Comparison of ENCODE assay signal across 1 cellular context in genomic region chr11:73950869-73951710, GRCh38.
TF ChIP-seq lines count a peak whose summit lies in the region.

Gene DNAJB13, plus strand, starts transcription at chr11:73951026. Its CDS starts 44 bp downstream, at chr11:73951070.

TF ChIP-seq in HepG2, 621 proteins besides CTCF, POLR2A, EP300 and RAD21 (continued from another document):
- TF ChIP-seq LBX2 (CRISPR knock-in tag; IDR thresholded peaks at IDR 0.05; ENCODE audit: borderline replicate concordance) (no peak), ZNF674 (CRISPR knock-in tag; IDR thresholded peaks at IDR 0.05; ENCODE audit: low read depth) (no peak), YEATS2 (CRISPR knock-in tag; IDR thresholded peaks at IDR 0.05; ENCODE audit: borderline replicate concordance) (no peak), FOSL2 (CRISPR knock-in tag; IDR thresholded peaks at IDR 0.05) (peak; percentile 24; the same call in 1 of the 2 replicates), ZNF20 (CRISPR knock-in tag; IDR thresholded peaks at IDR 0.05) (no peak), ZNF570 (CRISPR knock-in tag; IDR thresholded peaks at IDR 0.05; ENCODE audit: borderline replicate concordance) (no peak), AGO2 (optimal IDR thresholded peaks at IDR 0.05; ENCODE audit: low read depth, low read length) (no peak), ZBTB1 (CRISPR knock-in tag; IDR thresholded peaks at IDR 0.05; ENCODE audit: borderline replicate concordance) (no peak), FOXA1 (IDR thresholded peaks at IDR 0.05) (no peak), FOXA1 (CRISPR knock-in tag; IDR thresholded peaks at IDR 0.05) (no peak), LCORL (IDR thresholded peaks at IDR 0.05) (no peak), LCORL (CRISPR knock-in tag; IDR thresholded peaks at IDR 0.05) (no peak), ZNF782 (CRISPR knock-in tag; IDR thresholded peaks at IDR 0.05; ENCODE audit: borderline replicate concordance) (no peak), TARDBP (CRISPR knock-in tag; IDR thresholded peaks at IDR 0.05) (peak; percentile 51; the same call in 1 of the 2 replicates), ZFP90 (CRISPR knock-in tag; IDR thresholded peaks at IDR 0.05; ENCODE audit: borderline replicate concordance) (no peak), SP1 (IDR thresholded peaks at IDR 0.05) (no peak), SP1 (CRISPR knock-in tag; IDR thresholded peaks at IDR 0.05) (no peak), ZNF619 (CRISPR knock-in tag; IDR thresholded peaks at IDR 0.05) (no peak), ZKSCAN8 (CRISPR knock-in tag; IDR thresholded peaks at IDR 0.05; ENCODE audit: borderline replicate concordance) (0 out of 2 replicates have a peak, but pooled peaks have one; percentile 25), CREB1 (IDR thresholded peaks at IDR 0.05) (no peak), CREB1 (CRISPR knock-in tag; IDR thresholded peaks at IDR 0.05) (0 out of 2 replicates have a peak, but pooled peaks have one; percentile 23), SP4 (CRISPR knock-in tag; IDR thresholded peaks at IDR 0.05) (0 out of 2 replicates have a peak, but pooled peaks have one; percentile 29), MEF2D (CRISPR knock-in tag; IDR thresholded peaks at IDR 0.05) (no peak; the same call in 1 of the 2 replicates), PHF5A (CRISPR knock-in tag; IDR thresholded peaks at IDR 0.05; ENCODE audit: low read depth, unreplicated experiment) (no peak), KDM3A (CRISPR knock-in tag; IDR thresholded peaks at IDR 0.05; ENCODE audit: low read depth) (no peak), ZNF335 (CRISPR knock-in tag; IDR thresholded peaks at IDR 0.05) (no peak), RFXAP (CRISPR knock-in tag; IDR thresholded peaks at IDR 0.05; ENCODE audit: borderline replicate concordance) (no peak), ZNF234 (CRISPR knock-in tag; conservative IDR thresholded peaks at IDR 0.05) (no peak), TAF1 (CRISPR knock-in tag; IDR thresholded peaks at IDR 0.05) (no peak), SKI (IDR thresholded peaks at IDR 0.05; ENCODE audit: partially characterized antibody) (no peak), ZBTB14 (CRISPR knock-in tag; IDR thresholded peaks at IDR 0.05) (no peak), ZSCAN9 (CRISPR knock-in tag; IDR thresholded peaks at IDR 0.05; ENCODE audit: borderline replicate concordance) (no peak), ZNF362 (CRISPR knock-in tag; IDR thresholded peaks at IDR 0.05; ENCODE audit: borderline replicate concordance) (no peak), ZNF44 (CRISPR knock-in tag; IDR thresholded peaks at IDR 0.05) (no peak), ZNF672 (CRISPR knock-in tag; IDR thresholded peaks at IDR 0.05) (no peak), ZFYVE20 (CRISPR knock-in tag; IDR thresholded peaks at IDR 0.05; ENCODE audit: borderline replicate concordance, low read depth) (no peak), KAT2B (IDR thresholded peaks at IDR 0.05; ENCODE audit: borderline replicate concordance, low read depth, low read length) (no peak), ZNF136 (CRISPR knock-in tag; IDR thresholded peaks at IDR 0.05; ENCODE audit: low read depth) (0 out of 2 replicates have a peak, but pooled peaks have one; percentile 36), THYN1 (CRISPR knock-in tag; IDR thresholded peaks at IDR 0.05; ENCODE audit: borderline replicate concordance, low read depth) (no peak), RELA (CRISPR knock-in tag; IDR thresholded peaks at IDR 0.05) (no peak), NRL (CRISPR knock-in tag; IDR thresholded peaks at IDR 0.05; ENCODE audit: borderline replicate concordance) (0 out of 2 replicates have a peak, but pooled peaks have one; percentile 61)
- TF ChIP-seq, protein P1, sequence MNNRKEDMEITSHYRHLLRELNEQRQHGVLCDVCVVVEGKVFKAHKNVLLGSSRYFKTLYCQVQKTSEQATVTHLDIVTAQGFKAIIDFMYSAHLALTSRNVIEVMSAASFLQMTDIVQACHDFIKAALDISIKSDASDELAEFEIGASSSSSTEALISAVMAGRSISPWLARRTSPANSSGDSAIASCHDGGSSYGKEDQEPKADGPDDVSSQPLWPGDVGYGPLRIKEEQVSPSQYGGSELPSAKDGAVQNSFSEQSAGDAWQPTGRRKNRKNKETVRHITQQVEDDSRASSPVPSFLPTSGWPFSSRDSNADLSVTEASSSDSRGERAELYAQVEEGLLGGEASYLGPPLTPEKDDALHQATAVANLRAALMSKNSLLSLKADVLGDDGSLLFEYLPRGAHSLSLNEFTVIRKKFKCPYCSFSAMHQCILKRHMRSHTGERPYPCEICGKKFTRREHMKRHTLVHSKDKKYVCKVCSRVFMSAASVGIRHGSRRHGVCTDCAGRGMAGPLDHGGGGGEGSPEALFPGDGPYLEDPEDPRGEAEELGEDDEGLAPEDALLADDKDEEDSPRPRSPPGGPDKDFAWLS (CRISPR knock-in tag; IDR thresholded peaks at IDR 0.05; ENCODE audit: borderline replicate concordance): no peak
- TF ChIP-seq, protein P2, sequence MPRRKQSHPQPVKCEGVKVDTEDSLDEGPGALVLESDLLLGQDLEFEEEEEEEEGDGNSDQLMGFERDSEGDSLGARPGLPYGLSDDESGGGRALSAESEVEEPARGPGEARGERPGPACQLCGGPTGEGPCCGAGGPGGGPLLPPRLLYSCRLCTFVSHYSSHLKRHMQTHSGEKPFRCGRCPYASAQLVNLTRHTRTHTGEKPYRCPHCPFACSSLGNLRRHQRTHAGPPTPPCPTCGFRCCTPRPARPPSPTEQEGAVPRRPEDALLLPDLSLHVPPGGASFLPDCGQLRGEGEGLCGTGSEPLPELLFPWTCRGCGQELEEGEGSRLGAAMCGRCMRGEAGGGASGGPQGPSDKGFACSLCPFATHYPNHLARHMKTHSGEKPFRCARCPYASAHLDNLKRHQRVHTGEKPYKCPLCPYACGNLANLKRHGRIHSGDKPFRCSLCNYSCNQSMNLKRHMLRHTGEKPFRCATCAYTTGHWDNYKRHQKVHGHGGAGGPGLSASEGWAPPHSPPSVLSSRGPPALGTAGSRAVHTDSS (CRISPR knock-in tag; conservative IDR thresholded peaks at IDR 0.05): no peak
- TF ChIP-seq, protein P3, sequence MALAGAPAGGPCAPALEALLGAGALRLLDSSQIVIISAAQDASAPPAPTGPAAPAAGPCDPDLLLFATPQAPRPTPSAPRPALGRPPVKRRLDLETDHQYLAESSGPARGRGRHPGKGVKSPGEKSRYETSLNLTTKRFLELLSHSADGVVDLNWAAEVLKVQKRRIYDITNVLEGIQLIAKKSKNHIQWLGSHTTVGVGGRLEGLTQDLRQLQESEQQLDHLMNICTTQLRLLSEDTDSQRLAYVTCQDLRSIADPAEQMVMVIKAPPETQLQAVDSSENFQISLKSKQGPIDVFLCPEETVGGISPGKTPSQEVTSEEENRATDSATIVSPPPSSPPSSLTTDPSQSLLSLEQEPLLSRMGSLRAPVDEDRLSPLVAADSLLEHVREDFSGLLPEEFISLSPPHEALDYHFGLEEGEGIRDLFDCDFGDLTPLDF (CRISPR knock-in tag; IDR thresholded peaks at IDR 0.05): no peak
TF ChIP-seq in HepG2: peak in this region for 88.
